33 cellular contexts compared by ENCODE assay signal in the genomic region with DNA sequence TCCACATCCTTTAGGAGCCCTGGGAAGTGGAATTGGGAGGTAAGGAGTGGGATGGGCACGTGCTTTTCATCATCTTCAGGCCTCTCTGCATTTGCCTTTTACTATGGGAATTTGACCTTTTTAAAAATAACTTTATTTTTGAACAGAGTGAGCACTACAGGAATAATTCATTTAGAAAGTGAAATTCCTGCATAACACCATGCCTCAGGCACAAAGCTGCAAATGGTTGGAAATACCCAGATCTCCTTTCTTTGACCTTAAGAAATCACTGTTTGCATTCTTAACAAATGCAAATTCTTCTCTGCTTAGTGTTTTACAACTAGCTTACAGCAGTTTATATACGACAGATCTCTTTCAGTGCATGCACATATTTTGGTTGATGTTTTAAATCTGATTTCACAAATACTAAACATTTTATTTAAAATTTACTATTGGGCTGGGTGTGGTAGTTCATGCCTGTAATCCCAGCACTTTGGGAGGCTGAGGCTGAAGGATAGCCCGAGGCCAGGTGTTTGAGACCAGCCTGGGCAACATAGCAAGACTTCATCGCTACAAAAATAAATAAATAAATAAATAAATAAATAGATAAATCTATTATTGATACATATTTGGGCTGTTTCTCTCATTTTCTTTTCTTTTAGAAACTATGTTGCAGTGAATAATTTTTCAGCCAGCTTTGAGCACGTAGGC. TPM values are rescaled to one million over a fixed set of nuclear protein-coding genes. Genes with fewer than 3 reads are reported as not detected.
DNase-seq lines count a peak whose midpoint lies in the region; ATAC-seq and TF ChIP-seq lines count a peak whose summit lies in the region.
"Had no signal": no experiment of that assay in that cellular context is flagged by ENCODE, and none has a peak within 500 bp of the region (broad histone marks: within the 10 kb centered on the region; RNA-seq: fewer than 3 reads in every experiment).

No MANE protein-coding gene starts in this region.

- POLR2A ChIA-PET in activated CD4-positive, alpha-beta memory T cell treated with anti-CD3 and anti-CD28 coated beads, Interleukin-2, amount 10 ng/mL, durations not matched to agents 7 days and 5 days (lab: Charles Lee): no interaction called here

- peak overlapping the region; percentile 8 for H3K27ac Mint-ChIP-seq in osteocyte (ENCODE audit: unreplicated experiment)
- H3K27ac Mint-ChIP-seq in activated CD4-positive, alpha-beta memory T cell treated with anti-CD3 and anti-CD28 coated beads, Interleukin-2, amount 10 ng/mL, durations not matched to agents 7 days and 5 days: no peak overlapping the region
- H3K27ac Mint-ChIP-seq: CD4-positive, alpha-beta T cell; T-cell had no signal

- H3K4me3 ChIP-seq in epithelial cell of esophagus (ENCODE audit: low read length): no peak overlapping the region
- H3K4me3 ChIP-seq: gastrocnemius medialis, K562, lower lobe of right lung, psoas muscle, suprapubic skin, uterus had no signal

- H3K4me1 Mint-ChIP-seq in osteocyte (ENCODE audit: unreplicated experiment): peaks cover 10% of the 10 kb centered on the region
- H3K4me1 Mint-ChIP-seq in activated CD4-positive, alpha-beta memory T cell treated with anti-CD3 and anti-CD28 coated beads, Interleukin-2, amount 10 ng/mL, durations not matched to agents 7 days and 5 days: no peaks in the 10 kb centered on the region
- H3K4me1 Mint-ChIP-seq: T-cell had no signal

- ATAC-seq in GM21723 (IDR thresholded peaks at IDR 0.05; ENCODE audit: unreplicated experiment): no peak
- ATAC-seq: activated T-cell treated with anti-CD3 and anti-CD28 coated beads, Interleukin-2, amount 50 U/mL, for 4 hours; gastrocnemius medialis; K562; lower lobe of right lung; psoas muscle; T-cell had no signal

- TF ChIP-seq CTCF in epithelial cell of esophagus (IDR thresholded peaks at IDR 0.05; ENCODE audit: insufficient read depth, low read depth, low read length, missing control alignments) (no peak), osteocyte (IDR thresholded peaks at IDR 0.05) (no peak)

- no peaks in the 10 kb centered on the region for H3K36me3 Mint-ChIP-seq in osteocyte (ENCODE audit: unreplicated experiment)
- H3K36me3 Mint-ChIP-seq in activated CD4-positive, alpha-beta memory T cell treated with anti-CD3 and anti-CD28 coated beads, Interleukin-2, amount 10 ng/mL, durations not matched to agents 7 days and 5 days (ENCODE audit: low read depth): no peaks in the 10 kb centered on the region
- H3K36me3 Mint-ChIP-seq: T-cell had no signal

- DNase-seq in GM04504 (ENCODE audit: low read depth) (peak; percentile 19), RPMI7951 (ENCODE audit: low read depth) (peak; percentile 26), epithelial cell of esophagus (ENCODE audit: low read depth) (peak; percentile 8), osteocyte (ENCODE audit: extremely low spot score, unreplicated experiment) (no peak)
- no peak for DNase-seq in activated CD4-positive, alpha-beta memory T cell treated with anti-CD3 and anti-CD28 coated beads, Interleukin-2, amount 10 ng/mL, durations not matched to agents 7 days and 5 days
- no peak for DNase-seq in stimulated activated naive CD4-positive, alpha-beta T cell treated with Interleukin-2 at 50 U/mL for 16 hours (lab: John Stamatoyannopoulos, UW)
- no peak for DNase-seq in stimulated activated naive CD4-positive, alpha-beta T cell (lab: John Stamatoyannopoulos, UW)
- DNase-seq: activated CD4-positive, alpha-beta T cell treated with anti-CD3 and anti-CD28 coated beads for 1 hour; activated CD8-positive, alpha-beta memory T cell treated with anti-CD3 and anti-CD28 coated beads for 24 hours; activated naive CD4-positive, alpha-beta T cell; activated T-cell treated with anti-CD3 and anti-CD28 coated beads, Interleukin-2, amount 50 U/mL, for 4 hours; amygdala; CD4-positive, alpha-beta T cell; dermis blood vessel endothelial cell; DMS153; gastrocnemius medialis; GF-D8; GOT3; hippocampal formation; islet precursor cell; lower lobe of right lung; MV-4-11; NCI-H187; NCI-H774; OCI-M1; psoas muscle; SIG-M5; T-cell; uterus had no signal

- CTCF ChIA-PET in activated CD4-positive, alpha-beta memory T cell treated with anti-CD3 and anti-CD28 coated beads, Interleukin-2, amount 10 ng/mL, durations not matched to agents 7 days and 5 days (lab: Charles Lee): no interaction called here

- H3K4me3 Mint-ChIP-seq in osteocyte (ENCODE audit: unreplicated experiment): no peak overlapping the region
- no peak overlapping the region for H3K4me3 Mint-ChIP-seq in activated CD4-positive, alpha-beta memory T cell treated with anti-CD3 and anti-CD28 coated beads, Interleukin-2, amount 10 ng/mL, durations not matched to agents 7 days and 5 days
- H3K4me3 Mint-ChIP-seq: activated T-cell treated with anti-CD3 and anti-CD28 coated beads, Interleukin-2, amount 50 U/mL, for 4 hours; CD4-positive, alpha-beta T cell; T-cell had no signal

- H3K27me3 Mint-ChIP-seq in osteocyte (ENCODE audit: unreplicated experiment): no peaks in the 10 kb centered on the region
- no peaks in the 10 kb centered on the region for H3K27me3 Mint-ChIP-seq in activated CD4-positive, alpha-beta memory T cell treated with anti-CD3 and anti-CD28 coated beads, Interleukin-2, amount 10 ng/mL, durations not matched to agents 7 days and 5 days

- H3K9me3 Mint-ChIP-seq in osteocyte (ENCODE audit: unreplicated experiment): no peaks in the 10 kb centered on the region
- no peaks in the 10 kb centered on the region for H3K9me3 Mint-ChIP-seq in activated CD4-positive, alpha-beta memory T cell treated with anti-CD3 and anti-CD28 coated beads, Interleukin-2, amount 10 ng/mL, durations not matched to agents 7 days and 5 days
- H3K9me3 Mint-ChIP-seq: activated T-cell treated with anti-CD3 and anti-CD28 coated beads, Interleukin-2, amount 50 U/mL, for 4 hours; CD4-positive, alpha-beta T cell; T-cell had no signal

RNA-seq across cellular contexts. Expression of a gene that starts 24.5 kb away (rescaled TPM):
- not detected in 2 replicates for total RNA-seq in RPMI7951 (2014; rRNA removed; shearing (Covaris generic))
- total RNA-seq in osteocyte: not detected in 2 replicates
- not detected for total RNA-seq in activated CD4-positive, alpha-beta memory T cell treated with anti-CD3 and anti-CD28 coated beads, Interleukin-2, amount 10 ng/mL, durations not matched to agents 7 days and 5 days
- total RNA-seq: activated T-cell treated with anti-CD3 and anti-CD28 coated beads, Interleukin-2, amount 50 U/mL, for 4 hours; CD4-positive, alpha-beta T cell; dermis blood vessel endothelial cell; endothelial cell of umbilical vein; gastrocnemius medialis; K562; lower lobe of right lung; psoas muscle; suprapubic skin; T-cell; uterus had no signal

RNA-seq across cellular contexts. Expression of a gene that starts 52.9 kb away (rescaled TPM):
- total RNA-seq in RPMI7951 (2014; rRNA removed; shearing (Covaris generic)): not detected in 2 replicates
- not detected in 2 replicates for total RNA-seq in osteocyte
- total RNA-seq in activated CD4-positive, alpha-beta memory T cell treated with anti-CD3 and anti-CD28 coated beads, Interleukin-2, amount 10 ng/mL, durations not matched to agents 7 days and 5 days: not detected
- total RNA-seq: activated T-cell treated with anti-CD3 and anti-CD28 coated beads, Interleukin-2, amount 50 U/mL, for 4 hours; CD4-positive, alpha-beta T cell; dermis blood vessel endothelial cell; endothelial cell of umbilical vein; gastrocnemius medialis; K562; lower lobe of right lung; psoas muscle; suprapubic skin; T-cell; uterus had no signal

Comparison
In these comparisons a context has a peak if more than half of its experiments do, and no peak if none do; other contexts are left out.
1. DNase-seq: peak in GM04504 (single experiment), RPMI7951 (single experiment) and epithelial cell of esophagus (single experiment); none in osteocyte (single experiment), activated CD4-positive, alpha-beta memory T cell treated with anti-CD3 and anti-CD28 coated beads, Interleukin-2, amount 10 ng/mL, durations not matched to agents 7 days and 5 days (single experiment), stimulated activated naive CD4-positive, alpha-beta T cell treated with Interleukin-2 at 50 U/mL for 16 hours (single experiment) and stimulated activated naive CD4-positive, alpha-beta T cell (0 of 6).